Comparison of ENCODE assay signal across 8 cellular contexts in genomic region chr2:148508878-148509702, GRCh38.
DNase-seq lines count a peak whose midpoint lies in the region; ATAC-seq and TF ChIP-seq lines count a peak whose summit lies in the region.

No MANE protein-coding gene starts in this region.

- no peaks in the 10 kb centered on the region for H3K27me3 ChIP-seq in HUES6 (ENCODE audit: control insufficient read depth, insufficient read depth, low read length)
- H3K27me3 ChIP-seq in PC-9 (ENCODE audit: insufficient read depth, low read depth), result no peaks in the 10 kb centered on the region

- H3K4me3 Mint-ChIP-seq in activated T-cell treated with anti-CD3 and anti-CD28 coated beads, Interleukin-2, amount 50 U/mL, for 4 hours, result peak overlapping the region; percentile 69
- H3K4me3 Mint-ChIP-seq in nephron, result peak overlapping the region; percentile 2 to 38 (median 27)

- no peaks in the 10 kb centered on the region for H3K36me3 Mint-ChIP-seq in activated T-cell treated with anti-CD3 and anti-CD28 coated beads, Interleukin-2, amount 50 U/mL, for 4 hours (ENCODE audit: insufficient read depth)
- H3K36me3 Mint-ChIP-seq in nephron (ENCODE audit: low read depth), result peaks cover 23% of the 10 kb centered on the region

- no peak overlapping the region for H3K27ac ChIP-seq in HUES6 (ENCODE audit: low read depth, low read length)
- H3K27ac ChIP-seq in PC-9, result no peak overlapping the region

- H3K36me3 ChIP-seq in HUES6 (ENCODE audit: control insufficient read depth, insufficient read depth, low read length) (no peaks in the 10 kb centered on the region), PC-9 (ENCODE audit: low read depth) (no peaks in the 10 kb centered on the region)

- H3K4me1 Mint-ChIP-seq in activated T-cell treated with anti-CD3 and anti-CD28 coated beads, Interleukin-2, amount 50 U/mL, for 4 hours (ENCODE audit: low read depth), result peaks cover 20% of the 10 kb centered on the region
- peaks cover 4% of the 10 kb centered on the region for H3K4me1 Mint-ChIP-seq in nephron

- POLR2A ChIA-PET in PC-9 (lab: Charles Lee; ENCODE audit: unreplicated experiment), result interaction anchor here (0.7 to 0.8 kb wide), 2 partner anchors 86 to 488 kb away, joined by 4 to 58 read pairs; partner anchors contain the start of genes MBD5 and ORC4

- no peaks in the 10 kb centered on the region for H4K20me1 ChIP-seq in PC-9 (ENCODE audit: insufficient read depth)

- H3K9me3 Mint-ChIP-seq in activated T-cell treated with anti-CD3 and anti-CD28 coated beads, Interleukin-2, amount 50 U/mL, for 4 hours, result no peaks in the 10 kb centered on the region
- no peaks in the 10 kb centered on the region for H3K9me3 Mint-ChIP-seq in nephron

- no peak overlapping the region for H3K9ac ChIP-seq in HUES6 (ENCODE audit: low read length)

- peak overlapping the region in 1 of 3 experiments; percentile 8 for H3K27ac Mint-ChIP-seq in nephron

- H3K79me2 ChIP-seq in PC-9 (ENCODE audit: low read depth), result no peaks in the 10 kb centered on the region

- H3K9me3 ChIP-seq in HUES6 (ENCODE audit: control insufficient read depth, insufficient read depth, low read depth, low read length) (no peaks in the 10 kb centered on the region), PC-9 (ENCODE audit: insufficient read depth, low read depth) (no peaks in the 10 kb centered on the region)

- no TSS peak for BruUV-seq in PC-9 (replicated peaks; lab: Mats Ljungman, UMichigan)

- H3K4me3 ChIP-seq in HUES6 (ENCODE audit: low read depth, low read length) (0 out of 2 replicates have a peak overlapping the region, but pooled peaks have one; percentile 6), PC-9 (peak overlapping the region; percentile 38; the same call in 1 of the 2 replicates)

- peak overlapping the region; percentile 75 for H3K4me2 ChIP-seq in PC-9

- DNase-seq in DMS 273 treated with DMSO at 0.1 percent for 48 hours (lab: John Stamatoyannopoulos, UW) (peak; percentile 90), PC-9 (peak; percentile 63 to 80), fibroblast of gingiva (ENCODE audit: low read depth) (peak; percentile 71)
- DNase-seq in activated T-cell treated with anti-CD3 and anti-CD28 coated beads, Interleukin-2, amount 50 U/mL, for 4 hours, result peak; percentile 80
- peak; percentile 64 to 82 (median 72) for DNase-seq in stimulated activated naive CD4-positive, alpha-beta T cell (lab: John Stamatoyannopoulos, UW)

- H3K27me3 Mint-ChIP-seq in activated T-cell treated with anti-CD3 and anti-CD28 coated beads, Interleukin-2, amount 50 U/mL, for 4 hours (ENCODE audit: low read depth), result no peaks in the 10 kb centered on the region
- no peaks in the 10 kb centered on the region for H3K27me3 Mint-ChIP-seq in nephron (ENCODE audit: low read depth)

- peak overlapping the region; percentile 79 for H2AFZ ChIP-seq in PC-9

- H3F3A ChIP-seq in PC-9 (ENCODE audit: insufficient read depth, low read depth), result no peaks in the 10 kb centered on the region

- peak; percentile 100 for ATAC-seq in GM21526 (IDR thresholded peaks at IDR 0.05; ENCODE audit: low FRiP score, unreplicated experiment)
- peak; percentile 99 to 100 for ATAC-seq in activated T-cell treated with anti-CD3 and anti-CD28 coated beads, Interleukin-2, amount 50 U/mL, for 4 hours

- intact Hi-C loops in PC-9 (cut with micrococcal nuclease; ENCODE audit: unreplicated experiment), result loop anchor here (1.0 to 2.0 kb wide), 4 partner anchors 136 to 572 kb away; partner anchors contain the start of gene EPC2

- CTCF ChIA-PET in PC-9 (lab: Charles Lee), result interaction anchor here (0.5 to 1.0 kb wide), 6 partner anchors 155 to 1775 kb away, joined by 3 to 12 read pairs (median 4); partner anchors contain the start of genes MBD5 and ORC4

- H3K4me1 ChIP-seq in HUES6 (ENCODE audit: control insufficient read depth, insufficient read depth, low read length), result peaks cover 7% of the 10 kb centered on the region; the same call in 1 of the 2 replicates
- peaks cover 9% of the 10 kb centered on the region for H3K4me1 ChIP-seq in PC-9 (replicated peaks; ENCODE audit: insufficient read depth)

- H3K9me2 ChIP-seq in PC-9 (ENCODE audit: insufficient read depth), result no peaks in the 10 kb centered on the region

- TF ChIP-seq CTCF in PC-9 (conservative IDR thresholded peaks at IDR 0.05), result peak; percentile 79
- TF ChIP-seq CTCF in nephron (IDR thresholded peaks at IDR 0.05; ENCODE audit: unreplicated experiment in 3 of 3), result peak; percentile 67 to 84 (median 81)
